Comparison of ENCODE assay signal across 13 cellular contexts in genomic region chr7:45984386-45985295, GRCh38.
DNase-seq lines count a peak whose midpoint lies in the region; ATAC-seq, FAIRE-seq and TF ChIP-seq lines count a peak whose summit lies in the region.
"Had no signal": no experiment of that assay in that cellular context is flagged by ENCODE, and none has a peak within 500 bp of the region (broad histone marks: within the 10 kb centered on the region; RNA-seq: fewer than 3 reads in every experiment).

No MANE protein-coding gene starts in this region.

- no peak overlapping the region for H3K23ac ChIP-seq in H1 (ENCODE audit: insufficient read length)

- TF ChIP-seq POLR2A in H1 (IDR thresholded peaks at IDR 0.05; ENCODE audit: control extremely low read depth in 1 of 2, low read depth in 2 of 2, low read length in 2 of 2), result no peak

- peak; percentile 52 for DNase-seq in MM.1S
- no peak for DNase-seq in H1 (ENCODE audit: low read depth in 1 of 2, low spot score in 2 of 2)
- no peak for DNase-seq in osteoblast (ENCODE audit: insufficient read length, low spot score, missing footprints)
- DNase-seq in RWPE1 (ENCODE audit: low spot score), result no peak
- DNase-seq in NCI-H2107 treated with DMSO at 0.1 percent for 48 hours (lab: John Stamatoyannopoulos, UW; ENCODE audit: unreplicated experiment), result no peak
- DNase-seq: activated CD8-positive, alpha-beta memory T cell treated with anti-CD3 and anti-CD28 coated beads, Interleukin-2, amount 10 ng/mL, durations not matched to agents 7 days and 5 days; CD8-positive, alpha-beta memory T cell; effector CD4-positive, alpha-beta T cell; KBM-7; psoas muscle; T1000 had no signal

- TF ChIP-seq CTCF in GM12873 (IDR thresholded peaks at IDR 0.05; ENCODE audit: insufficient read depth, low read depth, low read length, missing control alignments) (peak; percentile 8), MM.1S (IDR thresholded peaks at IDR 0.05; ENCODE audit: low read length) (peak; percentile 41), H1 (IDR thresholded peaks at IDR 0.05; ENCODE audit: control extremely low read depth in 1 of 3, insufficient read depth in 1 of 3, low read depth in 1 of 3, low read length in 3 of 3) (peak in 2 of 3 experiments; percentile 3 to 17; a peak in 2 of 4 replicates), osteoblast (IDR thresholded peaks at IDR 0.05; ENCODE audit: extremely low read depth, low read depth, low read length) (no peak), RWPE1 (conservative IDR thresholded peaks at IDR 0.05; ENCODE audit: low read depth) (no peak)

- H2BK20ac ChIP-seq in H1 (ENCODE audit: low read length), result peak overlapping the region; percentile 13; the same call in 1 of the 2 replicates

- H3K4me2 ChIP-seq in MM.1S (ENCODE audit: low read depth, low read length) (no peak overlapping the region), H1 (ENCODE audit: insufficient read depth in 1 of 2, low read depth in 2 of 2, low read length in 2 of 2) (no peak overlapping the region), osteoblast (ENCODE audit: insufficient read depth, low read length) (no peak overlapping the region)

- H2BK5ac ChIP-seq in H1 (ENCODE audit: low read depth, low read length), result no peak overlapping the region

- no peak overlapping the region for H3K14ac ChIP-seq in H1 (ENCODE audit: insufficient read length)

- no peaks in the 10 kb centered on the region for H3K79me1 ChIP-seq in H1 (ENCODE audit: low read depth, low read length)

- H3K9ac ChIP-seq in MM.1S (ENCODE audit: low read length) (no peak overlapping the region), H1 (replicated peaks in 1 of 4; ENCODE audit: extremely low read depth in 1 of 4, low read depth in 3 of 4, low read length in 3 of 4) (no peak overlapping the region)

- H4K5ac ChIP-seq in H1 (ENCODE audit: insufficient read length, low read depth, low read length), result no peak overlapping the region

- no peak overlapping the region for H2AK5ac ChIP-seq in H1 (ENCODE audit: low read depth, low read length)

- H3K27ac ChIP-seq in MM.1S (ENCODE audit: low read length) (no peak overlapping the region), H1 (ENCODE audit: low read depth, low read length) (no peak overlapping the region), osteoblast (ENCODE audit: low read depth, low read length) (no peak overlapping the region), RWPE1 (no peak overlapping the region)
- H3K27ac ChIP-seq: psoas muscle had no signal

- H3K79me2 ChIP-seq in MM.1S (ENCODE audit: low read length), result no peaks in the 10 kb centered on the region
- no peaks in the 10 kb centered on the region for H3K79me2 ChIP-seq in H1 (ENCODE audit: control insufficient read depth in 1 of 2, insufficient read depth in 2 of 2, low read length in 2 of 2)
- no peaks in the 10 kb centered on the region for H3K79me2 ChIP-seq in osteoblast (ENCODE audit: insufficient read depth, low read length)

- no peak overlapping the region for H2BK12ac ChIP-seq in H1 (ENCODE audit: low read depth, low read length)

- H3K36me3 ChIP-seq in MM.1S (replicated peaks; ENCODE audit: insufficient read depth, low read length) (no peaks in the 10 kb centered on the region), H1 (ENCODE audit: control insufficient read depth in 2 of 4, insufficient read depth in 4 of 4, low read length in 3 of 4) (no peaks in the 10 kb centered on the region), osteoblast (ENCODE audit: insufficient read depth, low read length) (no peaks in the 10 kb centered on the region)

- H4K20me1 ChIP-seq in MM.1S (ENCODE audit: insufficient read depth, low read length) (no peaks in the 10 kb centered on the region), H1 (replicated peaks in 1 of 2; ENCODE audit: control insufficient read depth in 1 of 2, insufficient read depth in 2 of 2, low read length in 2 of 2) (no peaks in the 10 kb centered on the region), osteoblast (ENCODE audit: insufficient read depth, low read length) (no peaks in the 10 kb centered on the region)

- no peak overlapping the region for H3K4ac ChIP-seq in H1 (replicated peaks; ENCODE audit: insufficient read length, low read depth, low read length)

- H3K18ac ChIP-seq in H1 (ENCODE audit: extremely low read depth, low read length), result no peak overlapping the region

- H3K27me3 ChIP-seq in MM.1S (replicated peaks; ENCODE audit: insufficient read depth, low read length), result no peaks in the 10 kb centered on the region
- H3K27me3 ChIP-seq in H1 (replicated peaks in 1 of 4; ENCODE audit: control insufficient read depth in 3 of 4, extremely low read depth in 1 of 4, insufficient read depth in 3 of 4, low read length in 3 of 4), result no peaks in the 10 kb centered on the region
- no peaks in the 10 kb centered on the region for H3K27me3 ChIP-seq in osteoblast (ENCODE audit: insufficient read depth, low read length)

- peak; percentile 22 to 47 for TF ChIP-seq RAD21 in H1 (IDR thresholded peaks at IDR 0.05 in 1 of 2, conservative IDR thresholded peaks at IDR 0.05 in 1 of 2; ENCODE audit: low read depth in 2 of 2, low read length in 2 of 2)

- POLR2A ChIA-PET in H1 (lab: Charles Lee; ENCODE audit: partially characterized antibody) (no interaction called here), RWPE1 (lab: Yijun Ruan, JAX; ENCODE audit: low non-redundant PET) (no interaction called here)

- no peak overlapping the region for H2BK120ac ChIP-seq in H1 (replicated peaks; ENCODE audit: low read depth, low read length)

- 92% methylated on average over 6 of the region's 6 CpGs; no CpG with 5 or more reads in 1 of the 2 experiments for WGBS in H1 (ENCODE audit: extremely low coverage in 1 of 2, insufficient coverage in 1 of 2, insufficient read length in 1 of 2, insufficient replicate concordance in 2 of 2, low coverage in 1 of 2, low lambda C conversion rate in 2 of 2, missing lambda C conversion rate in 1 of 2), 2 experiments

- no peak overlapping the region for H2BK15ac ChIP-seq in H1 (ENCODE audit: low read length)

- TF ChIP-seq EP300 in H1 (IDR thresholded peaks at IDR 0.05; ENCODE audit: borderline replicate concordance in 1 of 2, low read depth in 2 of 2, low read length in 2 of 2), result no peak

- no peak overlapping the region for H3K56ac ChIP-seq in H1 (replicated peaks; ENCODE audit: insufficient read length, low read depth, low read length)

- H3K4me1 ChIP-seq in MM.1S (ENCODE audit: low read length), result peaks cover under 1% of the 10 kb centered on the region; the same call in 1 of the 2 replicates
- no peaks in the 10 kb centered on the region for H3K4me1 ChIP-seq in H1 (replicated peaks in 1 of 4; ENCODE audit: control insufficient read depth in 3 of 4, insufficient read depth in 4 of 4, low read length in 3 of 4)
- H3K4me1 ChIP-seq in osteoblast (ENCODE audit: insufficient read depth, low read length), result peaks cover 20% of the 10 kb centered on the region
- H3K4me1 ChIP-seq: psoas muscle had no signal

- no peaks in the 10 kb centered on the region for H3K9me2 ChIP-seq in MM.1S (replicated peaks; ENCODE audit: insufficient read depth, low read length)

- no peaks in the 10 kb centered on the region for H3F3A ChIP-seq in MM.1S (ENCODE audit: insufficient read depth, low read length)

- H3K9me3 ChIP-seq in MM.1S (replicated peaks; ENCODE audit: insufficient read depth, low read length) (no peaks in the 10 kb centered on the region), H1 (ENCODE audit: insufficient read depth in 2 of 2, low read depth in 1 of 2, low read length in 1 of 2) (peaks cover 0 to 4% of the 10 kb centered on the region in 2 experiments; a peak in 3 of 4 replicates), osteoblast (ENCODE audit: low read depth, low read length) (no peaks in the 10 kb centered on the region)
- H3K9me3 ChIP-seq: psoas muscle had no signal

- no peak overlapping the region for H2AFZ ChIP-seq in MM.1S (ENCODE audit: low read length)
- no peak overlapping the region for H2AFZ ChIP-seq in H1 (ENCODE audit: low read length)
- H2AFZ ChIP-seq in osteoblast (ENCODE audit: low read length), result peak overlapping the region; percentile 18

- CTCF ChIA-PET in H1 (lab: Charles Lee; ENCODE audit: partially characterized antibody) (interaction anchor here (1.2 to 1.6 kb wide), 4 partner anchors 10 to 1116 kb away, joined by 3 to 4 read pairs (median 4); no protein-coding TSS in a partner anchor), RWPE1 (lab: Yijun Ruan, JAX) (interaction anchor here (0.6 kb wide), 1 partner anchor 736 kb away, joined by 4 read pairs; no protein-coding TSS in a partner anchor)

- H3K4me3 ChIP-seq in MM.1S (ENCODE audit: low read length) (no peak overlapping the region), H1 (ENCODE audit: extremely low read depth in 1 of 4, insufficient read depth in 2 of 4, low read depth in 3 of 4, low read length in 4 of 4) (no peak overlapping the region), osteoblast (ENCODE audit: insufficient read depth, low read length) (no peak overlapping the region)
- H3K4me3 ChIP-seq: psoas muscle had no signal

- no peaks in the 10 kb centered on the region for H3K23me2 ChIP-seq in H1 (ENCODE audit: low read depth, low read length)

- no peak for FAIRE-seq in H1 (lab: Jason Lieb, UNC)

- H4K8ac ChIP-seq in H1 (ENCODE audit: extremely low read depth, insufficient read depth, low read length), result no peak overlapping the region; the same call in 1 of the 2 replicates

- no peak overlapping the region for H4K91ac ChIP-seq in H1 (replicated peaks; ENCODE audit: insufficient read length, low read length)

- no peak for ATAC-seq in HG03521 (IDR thresholded peaks at IDR 0.05; ENCODE audit: unreplicated experiment)
- ATAC-seq: activated CD8-positive, alpha-beta memory T cell treated with anti-CD3 and anti-CD28 coated beads, Interleukin-2, amount 10 ng/mL, durations not matched to agents 7 days and 5 days; psoas muscle had no signal

TF ChIP-seq in H1, 55 proteins besides CTCF, POLR2A, EP300 and RAD21 (continues in another document):
- no peak for TF ChIP-seq TBP (IDR thresholded peaks at IDR 0.05; ENCODE audit: low read depth, low read length)
- TF ChIP-seq SRF (IDR thresholded peaks at IDR 0.05; ENCODE audit: low read depth, low read length), result no peak
- TF ChIP-seq TAF1 (IDR thresholded peaks at IDR 0.05; ENCODE audit: low read depth, low read length), result no peak
- no peak for TF ChIP-seq SP4 (IDR thresholded peaks at IDR 0.05; ENCODE audit: low read length)
- TF ChIP-seq ATF2 (IDR thresholded peaks at IDR 0.05; ENCODE audit: low read length), result no peak
- no peak for TF ChIP-seq RNF2 (IDR thresholded peaks at IDR 0.05; ENCODE audit: borderline replicate concordance, low read depth, low read length, missing control alignments, poor library complexity, severe bottlenecking)
- TF ChIP-seq MAFK (IDR thresholded peaks at IDR 0.05; ENCODE audit: low read depth, low read length), result no peak

Comparison
In these comparisons a context has a peak if more than half of its experiments do, and no peak if none do; other contexts are left out.
1. CTCF ChIP-seq: peak in GM12873 (single experiment), MM.1S (single experiment) and H1 (2 of 3); none in osteoblast (single experiment) and RWPE1 (single experiment).